ENCODE assay signal across 26 cellular contexts in genomic region chr2:24107336-24107735, GRCh38. TPM values are rescaled to one million over a fixed set of nuclear protein-coding genes. Genes with fewer than 3 reads are reported as not detected.
"Had no signal": no experiment of that assay in that cellular context is flagged by ENCODE, and none has a peak within 500 bp of the region (broad histone marks: within the 10 kb centered on the region; RNA-seq: fewer than 3 reads in every experiment).

No MANE protein-coding gene starts in this region.

- H3K27ac ChIP-seq: coronary artery, dorsolateral prefrontal cortex, esophagus muscularis mucosa, foreskin keratinocyte, gastrocnemius medialis, heart right ventricle, left lung, lower lobe of right lung had no signal

- H3K27ac Mint-ChIP-seq: mesothelial cell of epicardium had no signal

- H3K9me3 ChIP-seq: esophagus muscularis mucosa, gastrocnemius medialis, left lung had no signal

- H3K4me3 Mint-ChIP-seq: mesothelial cell of epicardium, naive B cell had no signal

- FAIRE-seq: colon, endothelial cell of umbilical vein, islet of Langerhans, keratinocyte had no signal

- H3K4me1 ChIP-seq: esophagus muscularis mucosa, foreskin keratinocyte, gastrocnemius medialis, left lung, lower lobe of right lung had no signal

- DNase-seq: dermis blood vessel endothelial cell; dorsolateral prefrontal cortex; effector CD4-positive, alpha-beta T cell; effector memory CD4-positive, alpha-beta T cell; foreskin keratinocyte; gastrocnemius medialis; glutamatergic neuron; head of caudate nucleus; heart right ventricle; hippocampal formation; left cardiac atrium; left lung; left ventricle myocardium superior; lower lobe of right lung; mesenchymal stem cell; mucosa of descending colon; naive B cell had no signal

- H3K27me3 Mint-ChIP-seq: naive B cell had no signal

- H3K4me3 ChIP-seq: coronary artery, dorsolateral prefrontal cortex, esophagus muscularis mucosa, gastrocnemius medialis, heart right ventricle, left lung, lower lobe of right lung, mucosa of descending colon had no signal

- ATAC-seq: foreskin keratinocyte, gastrocnemius medialis, heart right ventricle, left cardiac atrium, left lung, left ventricle myocardium superior, lower lobe of right lung, mucosa of descending colon had no signal

RNA-seq across cellular contexts. Expression of gene PFN4, which starts 15.8 kb away (rescaled TPM):
- total RNA-seq: epithelial cell of proximal tubule, gastrocnemius medialis, mesenteric fat pad, mucosa of descending colon had no signal
